Comparison of ENCODE assay signal across 1 cellular context in the genomic region with DNA sequence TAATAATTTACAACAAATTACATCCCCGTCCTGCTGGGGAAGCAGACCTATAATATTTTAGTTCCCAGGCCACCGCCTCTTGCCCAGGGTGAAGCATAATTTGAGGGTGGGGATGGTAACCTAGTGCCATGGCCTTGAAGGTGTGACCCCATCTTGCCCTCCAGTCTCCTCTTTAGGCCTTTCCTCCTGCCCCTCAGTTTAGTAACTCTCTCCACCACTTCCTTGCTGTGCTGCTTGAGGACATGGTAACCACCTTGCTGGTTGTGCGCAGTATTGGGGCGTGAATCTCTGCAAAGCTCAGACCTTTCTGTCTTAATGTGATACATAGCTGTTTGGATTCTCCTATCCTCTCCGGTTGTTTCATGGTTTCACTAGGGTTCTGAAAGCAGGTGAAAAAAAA.
TF ChIP-seq lines count a peak whose summit lies in the region.

No MANE protein-coding gene starts in this region.

TF ChIP-seq in H1, 55 proteins besides CTCF, POLR2A, EP300 and RAD21:
- TF ChIP-seq ATF2 (IDR thresholded peaks at IDR 0.05; ENCODE audit: low read length): no peak
- TF ChIP-seq TBP (IDR thresholded peaks at IDR 0.05; ENCODE audit: low read depth, low read length): no peak
- TF ChIP-seq YY1 (IDR thresholded peaks at IDR 0.05; ENCODE audit: low read depth, low read length): no peak
- no peak for TF ChIP-seq JUND (IDR thresholded peaks at IDR 0.05; ENCODE audit: low read length)
- no peak for TF ChIP-seq BRCA1 (IDR thresholded peaks at IDR 0.05; ENCODE audit: low read depth, low read length)
- TF ChIP-seq KDM5A (IDR thresholded peaks at IDR 0.05; ENCODE audit: low read length): no peak
- no peak for TF ChIP-seq SIRT6 (IDR thresholded peaks at IDR 0.05; ENCODE audit: low read length)
- TF ChIP-seq GABPA (IDR thresholded peaks at IDR 0.05; ENCODE audit: borderline replicate concordance, insufficient read depth, low read length): no peak
- TF ChIP-seq TEAD4 (IDR thresholded peaks at IDR 0.05; ENCODE audit: low read depth, low read length): no peak
- no peak for TF ChIP-seq GTF2F1 (IDR thresholded peaks at IDR 0.05; ENCODE audit: borderline replicate concordance, low read depth, low read length)
- TF ChIP-seq KDM4A (IDR thresholded peaks at IDR 0.05; ENCODE audit: low read depth, low read length, severe bottlenecking): no peak
- TF ChIP-seq CBX5 (IDR thresholded peaks at IDR 0.05; ENCODE audit: low read depth, low read length): no peak
- no peak for TF ChIP-seq CTBP2 (IDR thresholded peaks at IDR 0.05; ENCODE audit: borderline replicate concordance, insufficient read depth, insufficient read length, low read length)
- no peak for TF ChIP-seq TCF12 (IDR thresholded peaks at IDR 0.05; ENCODE audit: low read depth, low read length)
- TF ChIP-seq RXRA (IDR thresholded peaks at IDR 0.05; ENCODE audit: insufficient read depth, low read depth, low read length): no peak
- TF ChIP-seq SIX5 (IDR thresholded peaks at IDR 0.05; ENCODE audit: low read depth, low read length): no peak
- TF ChIP-seq, protein P1, sequence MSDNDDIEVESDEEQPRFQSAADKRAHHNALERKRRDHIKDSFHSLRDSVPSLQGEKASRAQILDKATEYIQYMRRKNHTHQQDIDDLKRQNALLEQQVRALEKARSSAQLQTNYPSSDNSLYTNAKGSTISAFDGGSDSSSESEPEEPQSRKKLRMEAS (IDR thresholded peaks at IDR 0.05): no peak
